Comparison of ENCODE assay signal across 8 cellular contexts in genomic region chr10:15439381-15439837, GRCh38.
A peak's percentile ranks its signal among the peaks of the same experiment; 100 is the strongest.
DNase-seq lines count a peak whose midpoint lies in the region; ATAC-seq and TF ChIP-seq lines count a peak whose summit lies in the region.

No MANE protein-coding gene starts in this region.

- DNase-seq in D341Med (ENCODE audit: low spot score), result peak; percentile 53
- peak; percentile 53 to 71 (median 59) for DNase-seq in heart left ventricle
- peak in 1 of 2 donors; percentile 21 for DNase-seq in psoas muscle
- DNase-seq in stimulated activated CD4-positive, alpha-beta T cell treated with anti-CD3 and anti-CD28 coated beads, Interleukin-1b, Interleukin-23, amount 100 ng/mL, for 48 hours, result no peak
- DNase-seq in stimulated activated CD4-positive, alpha-beta T cell treated with anti-CD3 and anti-CD28 coated beads, Interleukin-4, amount 100 ng/mL, for 1 hour, result no peak
- DNase-seq in activated CD4-positive, alpha-beta T cell treated with anti-CD3 and anti-CD28 coated beads for 1 hour, result no peak

- H3K9me3 ChIP-seq in heart left ventricle, result no peaks in the 10 kb centered on the region
- H3K9me3 ChIP-seq in psoas muscle, result no peaks in the 10 kb centered on the region

- H3K36me3 ChIP-seq in heart left ventricle (no peaks in the 10 kb centered on the region), psoas muscle (ENCODE audit: insufficient read depth in 1 of 2, low read depth in 1 of 2) (no peaks in the 10 kb centered on the region)

- peak; percentile 36; the same call in 1 of the 2 replicates for TF ChIP-seq CTCF in VCaP (conservative IDR thresholded peaks at IDR 0.05)
- peak in 9 of 12 donors; percentile 7 to 60 (median 38) for TF ChIP-seq CTCF in heart left ventricle (IDR thresholded peaks at IDR 0.05)
- TF ChIP-seq CTCF in psoas muscle (IDR thresholded peaks at IDR 0.05), result peak; percentile 27

- peak in 1 of 2 donors; percentile 18 for TF ChIP-seq POLR2A in heart left ventricle (IDR thresholded peaks at IDR 0.05)

- intact Hi-C loops in heart left ventricle (cut with DNase I) (loop anchor here in 5 of 10 donors (5.0 to 10.0 kb wide), 5 partner anchors 143 to 385 kb away; partner anchors contain the start of gene ITGA8 (in 1 of the 5)), psoas muscle (cut with DNase I) (loop anchor here in 1 of 2 donors (10.0 kb wide), 1 partner anchor 385 kb away; no protein-coding TSS in a partner anchor)

- H3K27me3 ChIP-seq in heart left ventricle (no peaks in the 10 kb centered on the region), psoas muscle (ENCODE audit: insufficient read depth in 3 of 3, low read length in 2 of 3) (peaks cover 0 to 7% (median 0%) of the 10 kb centered on the region in 3 donors)

- H3K27ac ChIP-seq in VCaP (peak overlapping the region; percentile 7; the same call in 1 of the 2 replicates), heart left ventricle (peak overlapping the region; percentile 26 to 80 (median 60)), psoas muscle (peak overlapping the region; percentile 1)

- H3K4me3 ChIP-seq in heart left ventricle (peak overlapping the region in 10 of 12 donors; percentile 21 to 51 (median 36)), psoas muscle (peak overlapping the region; percentile 49)

- WGBS in heart left ventricle, 4 donors, result 0 to 1% (median 1%) methylated on average over 12 of the region's 12 CpGs
- 2 to 5% (median 4%) methylated on average over 12 of the region's 12 CpGs for WGBS in psoas muscle, 3 donors

- peaks cover 0 to 16% (median 6%) of the 10 kb centered on the region in 12 donors for H3K4me1 ChIP-seq in heart left ventricle
- H3K4me1 ChIP-seq in psoas muscle, result no peaks in the 10 kb centered on the region

- ATAC-seq in heart left ventricle (peak; percentile 75 to 97 (median 92)), psoas muscle (peak in 3 of 4 donors; percentile 42 to 61 (median 60)), GM18867 (IDR thresholded peaks at IDR 0.05; ENCODE audit: unreplicated experiment) (no peak)

Comparison
In these comparisons a context has a peak if more than half of its experiments do, and no peak if none do; other contexts are left out.
1. DNase-seq: peak in D341Med (single experiment) and heart left ventricle (5 of 5); none in stimulated activated CD4-positive, alpha-beta T cell treated with anti-CD3 and anti-CD28 coated beads, Interleukin-1b, Interleukin-23, amount 100 ng/mL, for 48 hours (single experiment), stimulated activated CD4-positive, alpha-beta T cell treated with anti-CD3 and anti-CD28 coated beads, Interleukin-4, amount 100 ng/mL, for 1 hour (single experiment) and activated CD4-positive, alpha-beta T cell treated with anti-CD3 and anti-CD28 coated beads for 1 hour (single experiment).
2. H3K27ac ChIP-seq: peak in every context shown above with its lines; median percentile 60 in heart left ventricle; 7 in VCaP; 1 in psoas muscle.
3. Peak in every context shown above with its lines, with median percentiles within 50 percentile points of each other: CTCF ChIP-seq.